Comparison of ENCODE assay signal across 8 cellular contexts in the genomic region with DNA sequence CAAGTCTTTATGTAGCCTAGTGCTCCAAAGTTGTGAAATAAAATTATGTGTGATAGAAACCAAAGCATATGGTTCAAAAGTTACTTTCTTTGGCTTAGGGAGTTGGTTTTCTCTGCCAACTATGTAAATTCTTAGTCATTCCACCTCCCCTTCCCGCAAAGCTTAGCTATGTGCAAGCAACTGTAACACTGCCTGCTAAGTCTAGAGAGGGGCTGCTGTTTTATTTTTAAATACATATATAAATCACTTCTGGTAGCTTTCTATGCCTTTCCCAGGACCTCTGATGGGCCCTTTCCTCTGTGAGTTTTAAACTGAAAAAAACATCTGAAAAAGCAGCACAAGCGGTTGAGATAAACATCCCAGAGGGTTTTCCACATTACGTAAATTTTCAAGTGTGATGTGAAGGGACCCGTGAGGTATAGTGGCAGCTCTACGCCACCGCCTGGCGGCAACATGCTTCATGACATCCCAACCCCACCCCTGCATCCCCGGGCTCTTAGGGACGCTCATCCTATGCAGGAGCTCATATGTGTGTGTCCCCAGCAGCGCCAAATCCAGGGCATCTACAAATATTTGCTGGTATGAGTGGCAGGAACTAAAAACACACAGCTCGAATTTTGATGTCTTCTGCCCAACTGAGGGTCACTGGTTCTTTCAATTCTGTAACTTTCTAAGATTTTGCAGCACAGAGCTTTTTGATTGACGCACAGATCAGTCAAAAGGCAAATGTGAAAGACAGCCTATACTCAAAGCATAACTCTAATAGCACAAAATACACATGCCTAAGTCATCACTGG. TPM values are rescaled to one million over a fixed set of nuclear protein-coding genes. Genes with fewer than 3 reads are reported as not detected.
DNase-seq lines count a peak whose midpoint lies in the region; ATAC-seq and TF ChIP-seq lines count a peak whose summit lies in the region.

No MANE protein-coding gene starts in this region.

- TF ChIP-seq CTCF in AG10803 (conservative IDR thresholded peaks at IDR 0.05; ENCODE audit: low read length) (peak; percentile 24), adrenal gland (IDR thresholded peaks at IDR 0.05) (peak in 1 of 6 experiments; percentile 13)

- H3K4me1 ChIP-seq in adrenal gland (replicated peaks in 1 of 2), result no peaks in the 10 kb centered on the region

- peak; percentile 25 for ATAC-seq in GM21390 (IDR thresholded peaks at IDR 0.05; ENCODE audit: unreplicated experiment)

- H3K4me3 ChIP-seq in AG10803 (ENCODE audit: low read length) (no peak overlapping the region), skeletal muscle cell (ENCODE audit: low read depth, low read length) (no peak overlapping the region), adrenal gland (no peak overlapping the region)

- H3K36me3 ChIP-seq in adrenal gland (replicated peaks in 1 of 2), result peaks cover 0 to 7% of the 10 kb centered on the region in 2 donors

- H3K27me3 ChIP-seq in adrenal gland, result no peaks in the 10 kb centered on the region

- no peaks in the 10 kb centered on the region for H3K9me3 ChIP-seq in adrenal gland (replicated peaks in 1 of 3)

- no peak for TF ChIP-seq POLR2A in adrenal gland (IDR thresholded peaks at IDR 0.05)

- peak; percentile 72 for DNase-seq in AG10803 (ENCODE audit: low read depth)
- DNase-seq in NCI-H82 (lab: John Stamatoyannopoulos, UW), result peak; percentile 87
- DNase-seq in fibroblast of the conjunctiva (ENCODE audit: low read depth), result peak; percentile 69
- DNase-seq in skeletal muscle cell (ENCODE audit: low read depth), result peak; percentile 60
- no peak for DNase-seq in COLO829 (ENCODE audit: low spot score)
- DNase-seq in GF-D8 (lab: John Stamatoyannopoulos, UW), result no peak
- DNase-seq in adrenal gland, result no peak

- 60 to 79% (median 62%) methylated on average over 7 to 12 of the region's 12 CpGs for WGBS in adrenal gland, 4 donors

- H3K27ac ChIP-seq in adrenal gland, result no peak overlapping the region

- intact Hi-C loops in adrenal gland (cut with DNase I), result no loop called here

RNA-seq across cellular contexts. Expression of a gene that starts 12.8 kb away (rescaled TPM):
- 10 to 100 TPM; 11.4 to 25.1 (median 14.0) TPM for total RNA-seq in adrenal gland
- polyA plus RNA-seq in adrenal gland, result 10 to 100 TPM in 2 of 3 donors, 1 to 10 TPM in 1; 9.0 to 13.2 (median 10.5) TPM

RNA-seq across cellular contexts. Expression of a gene that starts 53.6 kb away (rescaled TPM):
- under 1 TPM in 3 of 8 donors, not detected in 5; 0.08 to 0.42 (median 0.16) TPM for total RNA-seq in adrenal gland
- under 1 TPM in 1 of 3 donors, not detected in 2; 0.11 TPM for polyA plus RNA-seq in adrenal gland

Comparison
In these comparisons a context has a peak if more than half of its experiments do, and no peak if none do; other contexts are left out.
1. DNase-seq: peak in AG10803 (single experiment), NCI-H82 (single experiment), fibroblast of the conjunctiva (single experiment) and skeletal muscle cell (single experiment); none in COLO829 (single experiment), GF-D8 (single experiment) and adrenal gland (0 of 7).